ENCODE assay signal across 8 cellular contexts in the genomic region with DNA sequence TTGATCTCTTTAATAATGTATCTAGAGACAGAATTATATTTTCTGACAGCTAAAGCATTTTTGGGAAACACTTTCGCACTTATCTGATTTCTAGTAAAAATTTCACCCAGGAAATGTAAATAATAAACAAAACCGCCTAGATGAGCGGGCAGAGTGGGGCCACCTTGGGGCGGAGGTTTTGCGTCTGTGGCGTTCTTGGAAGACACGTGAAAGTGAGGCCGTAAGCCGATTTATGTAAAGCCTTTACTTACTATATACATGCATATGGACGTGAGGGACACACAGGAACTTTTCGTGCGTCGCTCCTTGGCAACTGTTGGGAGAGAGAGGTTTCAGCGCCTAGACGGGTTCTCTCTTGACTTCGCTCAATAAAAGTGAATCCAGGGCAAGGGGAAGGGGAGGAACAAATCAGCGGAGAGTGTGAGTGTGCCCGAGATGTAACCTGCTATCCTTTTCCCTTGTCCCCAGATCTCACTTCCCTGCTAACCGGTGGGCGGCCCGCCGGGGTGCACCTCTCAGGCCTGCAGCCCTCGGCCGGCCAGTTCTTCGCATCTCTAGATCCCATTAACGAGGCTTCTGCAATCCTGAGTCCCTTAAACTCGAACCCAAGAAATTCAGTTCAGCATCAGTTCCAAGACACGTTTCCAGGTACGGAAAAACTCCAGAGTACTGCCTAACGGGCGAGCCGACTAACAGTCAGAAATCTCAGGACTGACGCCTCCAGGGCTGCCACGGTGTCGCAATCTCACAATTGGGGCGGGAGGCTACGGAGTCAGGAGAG. TPM values are rescaled to one million over a fixed set of nuclear protein-coding genes. Genes with fewer than 3 reads are reported as not detected.
DNase-seq lines count a peak whose midpoint lies in the region; ATAC-seq and TF ChIP-seq lines count a peak whose summit lies in the region.

No MANE protein-coding gene starts in this region.

- peaks cover 5% of the 10 kb centered on the region for H3K4me1 ChIP-seq in effector memory CD4-positive, alpha-beta T cell (ENCODE audit: control insufficient read depth, insufficient read depth, low read length, poor library complexity, severe bottlenecking)

- ATAC-seq in WTC11 (no peak), Right ventricle myocardium inferior (no peak), GM19328 (IDR thresholded peaks at IDR 0.05; ENCODE audit: unreplicated experiment) (no peak)

- no peak overlapping the region for H3K4me3 ChIP-seq in effector memory CD4-positive, alpha-beta T cell (ENCODE audit: insufficient read depth, low read depth, low read length, poor library complexity, severe bottlenecking)

- H3K9me3 Mint-ChIP-seq in WTC11: no peaks in the 10 kb centered on the region

- H3K9me3 ChIP-seq in effector memory CD4-positive, alpha-beta T cell (ENCODE audit: control insufficient read depth, low read length): no peaks in the 10 kb centered on the region

- H3K27me3 ChIP-seq in effector memory CD4-positive, alpha-beta T cell (replicated peaks; ENCODE audit: control insufficient read depth, insufficient read depth, low read length, poor library complexity, severe bottlenecking): peaks cover 25% of the 10 kb centered on the region

- POLR2A ChIA-PET in WTC11 (lab: Charles Lee): no interaction called here

- H3K4me3 Mint-ChIP-seq in WTC11: peak overlapping the region; percentile 57

- intact Hi-C loops in Right ventricle myocardium inferior (cut with DNase I): loop anchor here (2.0 kb wide), 1 partner anchor 322 kb away; no protein-coding TSS in a partner anchor
- intact Hi-C loops in posterior vena cava (cut with DNase I): no loop called here

- H3K36me3 Mint-ChIP-seq in WTC11: no peaks in the 10 kb centered on the region

- peaks cover 72% of the 10 kb centered on the region for H3K4me1 Mint-ChIP-seq in WTC11

- H3K27me3 Mint-ChIP-seq in WTC11 (ENCODE audit: low read depth): peaks cover 100% of the 10 kb centered on the region

- no peak overlapping the region for H3K27ac Mint-ChIP-seq in WTC11

- no peak for TF ChIP-seq CTCF in WTC11 (IDR thresholded peaks at IDR 0.05)

- no peaks in the 10 kb centered on the region for H3K36me3 ChIP-seq in effector memory CD4-positive, alpha-beta T cell (ENCODE audit: control insufficient read depth, insufficient read depth, low read length)

- peak; percentile 54 for DNase-seq in activated CD4-positive, alpha-beta T cell treated with anti-CD3 and anti-CD28 coated beads for 48 hours
- DNase-seq in activated CD4-positive, alpha-beta T cell treated with anti-CD3 and anti-CD28 coated beads, Interleukin-2, amount 50 U/mL, for 4 hours: no peak
- DNase-seq in WTC11 (ENCODE audit: low spot score): no peak
- peak; percentile 90 for DNase-seq in Right ventricle myocardium inferior (ENCODE audit: missing footprints)
- DNase-seq in posterior vena cava (ENCODE audit: low spot score): peak; percentile 96
- no peak for DNase-seq in effector memory CD4-positive, alpha-beta T cell
- no peak for DNase-seq in NCI-H1436 (lab: John Stamatoyannopoulos, UW)

- no peak overlapping the region for H3K27ac ChIP-seq in effector memory CD4-positive, alpha-beta T cell (ENCODE audit: insufficient read depth, low read length, poor library complexity, severe bottlenecking)

- CTCF ChIA-PET in WTC11 (lab: Charles Lee): interaction anchor here (1.7 kb wide), 1 partner anchor 13 kb away, joined by 7 read pairs; no protein-coding TSS in a partner anchor

TF ChIP-seq in WTC11, 78 proteins besides CTCF, POLR2A, EP300 and RAD21:
- TF ChIP-seq, protein P1, sequence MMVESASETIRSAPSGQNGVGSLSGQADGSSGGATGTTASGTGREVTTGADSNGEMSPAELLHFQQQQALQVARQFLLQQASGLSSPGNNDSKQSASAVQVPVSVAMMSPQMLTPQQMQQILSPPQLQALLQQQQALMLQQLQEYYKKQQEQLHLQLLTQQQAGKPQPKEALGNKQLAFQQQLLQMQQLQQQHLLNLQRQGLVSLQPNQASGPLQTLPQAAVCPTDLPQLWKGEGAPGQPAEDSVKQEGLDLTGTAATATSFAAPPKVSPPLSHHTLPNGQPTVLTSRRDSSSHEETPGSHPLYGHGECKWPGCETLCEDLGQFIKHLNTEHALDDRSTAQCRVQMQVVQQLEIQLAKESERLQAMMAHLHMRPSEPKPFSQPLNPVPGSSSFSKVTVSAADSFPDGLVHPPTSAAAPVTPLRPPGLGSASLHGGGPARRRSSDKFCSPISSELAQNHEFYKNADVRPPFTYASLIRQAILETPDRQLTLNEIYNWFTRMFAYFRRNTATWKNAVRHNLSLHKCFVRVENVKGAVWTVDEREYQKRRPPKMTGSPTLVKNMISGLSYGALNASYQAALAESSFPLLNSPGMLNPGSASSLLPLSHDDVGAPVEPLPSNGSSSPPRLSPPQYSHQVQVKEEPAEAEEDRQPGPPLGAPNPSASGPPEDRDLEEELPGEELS (CRISPR knock-in tag; IDR thresholded peaks at IDR 0.05): no peak
- no peak for TF ChIP-seq GTF2I (CRISPR knock-in tag; conservative IDR thresholded peaks at IDR 0.05)
- TF ChIP-seq FOXK1 (CRISPR knock-in tag; IDR thresholded peaks at IDR 0.05): no peak
- TF ChIP-seq ZNF396 (CRISPR knock-in tag; IDR thresholded peaks at IDR 0.05; ENCODE audit: borderline replicate concordance): no peak
- no peak for TF ChIP-seq CREM (CRISPR knock-in tag; IDR thresholded peaks at IDR 0.05)
- no peak for TF ChIP-seq SMAD3 (CRISPR knock-in tag; IDR thresholded peaks at IDR 0.05; ENCODE audit: borderline replicate concordance)
- TF ChIP-seq NFATC4 (CRISPR knock-in tag; IDR thresholded peaks at IDR 0.05): no peak
- TF ChIP-seq NR1H2 (CRISPR knock-in tag; IDR thresholded peaks at IDR 0.05): no peak
- TF ChIP-seq TEAD4 (CRISPR knock-in tag; IDR thresholded peaks at IDR 0.05): no peak
- TF ChIP-seq, protein P2, sequence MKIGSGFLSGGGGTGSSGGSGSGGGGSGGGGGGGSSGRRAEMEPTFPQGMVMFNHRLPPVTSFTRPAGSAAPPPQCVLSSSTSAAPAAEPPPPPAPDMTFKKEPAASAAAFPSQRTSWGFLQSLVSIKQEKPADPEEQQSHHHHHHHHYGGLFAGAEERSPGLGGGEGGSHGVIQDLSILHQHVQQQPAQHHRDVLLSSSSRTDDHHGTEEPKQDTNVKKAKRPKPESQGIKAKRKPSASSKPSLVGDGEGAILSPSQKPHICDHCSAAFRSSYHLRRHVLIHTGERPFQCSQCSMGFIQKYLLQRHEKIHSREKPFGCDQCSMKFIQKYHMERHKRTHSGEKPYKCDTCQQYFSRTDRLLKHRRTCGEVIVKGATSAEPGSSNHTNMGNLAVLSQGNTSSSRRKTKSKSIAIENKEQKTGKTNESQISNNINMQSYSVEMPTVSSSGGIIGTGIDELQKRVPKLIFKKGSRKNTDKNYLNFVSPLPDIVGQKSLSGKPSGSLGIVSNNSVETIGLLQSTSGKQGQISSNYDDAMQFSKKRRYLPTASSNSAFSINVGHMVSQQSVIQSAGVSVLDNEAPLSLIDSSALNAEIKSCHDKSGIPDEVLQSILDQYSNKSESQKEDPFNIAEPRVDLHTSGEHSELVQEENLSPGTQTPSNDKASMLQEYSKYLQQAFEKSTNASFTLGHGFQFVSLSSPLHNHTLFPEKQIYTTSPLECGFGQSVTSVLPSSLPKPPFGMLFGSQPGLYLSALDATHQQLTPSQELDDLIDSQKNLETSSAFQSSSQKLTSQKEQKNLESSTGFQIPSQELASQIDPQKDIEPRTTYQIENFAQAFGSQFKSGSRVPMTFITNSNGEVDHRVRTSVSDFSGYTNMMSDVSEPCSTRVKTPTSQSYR (CRISPR knock-in tag; IDR thresholded peaks at IDR 0.05): no peak

RNA-seq across cellular contexts. Expression of a gene that starts 1.7 kb away (rescaled TPM):
- total RNA-seq in WTC11 (2021): 0.30 to 0.53 TPM in 2 of 3 replicates, not detected in the other
- 5.0 TPM for total RNA-seq in Right ventricle myocardium inferior
- 10 to 100 TPM; 16.2 to 22.1 TPM for total RNA-seq in posterior vena cava

Comparison
In these comparisons a context has a peak if more than half of its experiments do, and no peak if none do; other contexts are left out.
1. DNase-seq: peak in activated CD4-positive, alpha-beta T cell treated with anti-CD3 and anti-CD28 coated beads for 48 hours (single experiment), Right ventricle myocardium inferior (single experiment) and posterior vena cava (single experiment); none in activated CD4-positive, alpha-beta T cell treated with anti-CD3 and anti-CD28 coated beads, Interleukin-2, amount 50 U/mL, for 4 hours (0 of 2), WTC11 (single experiment), effector memory CD4-positive, alpha-beta T cell (0 of 3) and NCI-H1436 (single experiment).